21 cellular contexts compared by ENCODE assay signal in the genomic region with DNA sequence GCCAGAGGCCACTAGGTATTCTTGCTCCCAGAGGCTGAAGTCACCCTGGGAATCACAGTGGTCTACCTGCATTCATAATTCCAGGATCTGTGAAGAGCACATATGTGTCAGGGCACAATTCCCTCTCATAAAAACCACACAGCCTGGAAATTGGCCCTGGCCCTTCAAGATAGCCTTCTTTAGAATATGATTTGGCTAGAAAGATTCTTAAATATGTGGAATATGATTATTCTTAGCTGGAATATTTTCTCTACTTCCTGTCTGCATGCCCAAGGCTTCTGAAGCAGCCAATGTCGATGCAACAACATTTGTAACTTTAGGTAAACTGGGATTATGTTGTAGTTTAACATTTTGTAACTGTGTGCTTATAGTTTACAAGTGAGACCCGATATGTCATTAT. TPM values are rescaled to one million over a fixed set of nuclear protein-coding genes. Genes with fewer than 3 reads are reported as not detected.
"Had no signal": no experiment of that assay in that cellular context is flagged by ENCODE, and none has a peak within 500 bp of the region (broad histone marks: within the 10 kb centered on the region; RNA-seq: fewer than 3 reads in every experiment).

No MANE protein-coding gene starts in this region.

- H3K27ac Mint-ChIP-seq: activated CD4-positive, alpha-beta memory T cell treated with anti-CD3 and anti-CD28 coated beads for 36 hours; activated naive CD4-positive, alpha-beta T cell treated with anti-CD3 and anti-CD28 coated beads, Interleukin-2, amount 10 ng/mL, durations not matched to agents 7 days and 5 days; effector memory CD8-positive, alpha-beta T cell; natural killer cell treated with Interleukin-12 subunit alpha and Interleukin-12 subunit beta and Interleukin-15 and Interleukin-18, amount 100 ng/mL, for 72 hours had no signal

- ATAC-seq: effector memory CD8-positive, alpha-beta T cell; gastroesophageal sphincter; left cardiac atrium; pancreas; psoas muscle; stimulated activated naive CD8-positive, alpha-beta T cell treated with anti-CD3 and anti-CD28 coated beads, Interleukin-15, Interleukin-2, amounts not matched to agents 100 U/mL and 50 U/mL, for 24 hours had no signal

- H3K9me3 Mint-ChIP-seq: activated CD4-positive, alpha-beta memory T cell treated with anti-CD3 and anti-CD28 coated beads for 36 hours; activated naive CD4-positive, alpha-beta T cell treated with anti-CD3 and anti-CD28 coated beads, Interleukin-2, amount 10 ng/mL, durations not matched to agents 7 days and 5 days; effector memory CD8-positive, alpha-beta T cell; natural killer cell treated with Interleukin-12 subunit alpha and Interleukin-12 subunit beta and Interleukin-15 and Interleukin-18, amount 100 ng/mL, for 72 hours had no signal

- H3K27me3 Mint-ChIP-seq: activated CD4-positive, alpha-beta memory T cell treated with anti-CD3 and anti-CD28 coated beads for 36 hours; activated naive CD4-positive, alpha-beta T cell treated with anti-CD3 and anti-CD28 coated beads, Interleukin-2, amount 10 ng/mL, durations not matched to agents 7 days and 5 days; effector memory CD8-positive, alpha-beta T cell; natural killer cell treated with Interleukin-12 subunit alpha and Interleukin-12 subunit beta and Interleukin-15 and Interleukin-18, amount 100 ng/mL, for 72 hours had no signal

- H3K4me3 Mint-ChIP-seq: activated CD4-positive, alpha-beta memory T cell treated with anti-CD3 and anti-CD28 coated beads for 36 hours; activated naive CD4-positive, alpha-beta T cell treated with anti-CD3 and anti-CD28 coated beads, Interleukin-2, amount 10 ng/mL, durations not matched to agents 7 days and 5 days; effector memory CD8-positive, alpha-beta T cell; natural killer cell treated with Interleukin-12 subunit alpha and Interleukin-12 subunit beta and Interleukin-15 and Interleukin-18, amount 100 ng/mL, for 72 hours had no signal

- H3K4me1 ChIP-seq: esophagus squamous epithelium, gastroesophageal sphincter, pancreas, psoas muscle, right atrium auricular region had no signal

- H3K9me3 ChIP-seq: esophagus squamous epithelium, gastroesophageal sphincter, pancreas, psoas muscle, right atrium auricular region had no signal

- H3K36me3 ChIP-seq: esophagus squamous epithelium, gastroesophageal sphincter, pancreas, right atrium auricular region had no signal

- H3K27me3 ChIP-seq: esophagus squamous epithelium, gastroesophageal sphincter, pancreas, right atrium auricular region had no signal

- DNase-seq: activated CD4-positive, alpha-beta memory T cell treated with anti-CD3 and anti-CD28 coated beads for 36 hours; activated CD4-positive, alpha-beta T cell treated with anti-CD3 and anti-CD28 coated beads for 48 hours; activated effector memory CD4-positive, alpha-beta T cell treated with anti-CD3 and anti-CD28 coated beads, Interleukin-2, amount 50 U/mL, for 16 hours; activated naive CD4-positive, alpha-beta T cell treated with anti-CD3 and anti-CD28 coated beads, Interleukin-2, amount 10 ng/mL, durations not matched to agents 7 days and 5 days; effector memory CD8-positive, alpha-beta T cell; esophagus squamous epithelium; head of caudate nucleus; islet precursor cell; left cardiac atrium; midbrain; pancreas; psoas muscle; stimulated activated CD4-positive, alpha-beta T cell treated with anti-CD3 and anti-CD28 coated beads, Interleukin-4, amount 100 ng/mL, for 4 hours; stimulated activated naive CD8-positive, alpha-beta T cell treated with anti-CD3 and anti-CD28 coated beads, Interleukin-15, Interleukin-2, amounts not matched to agents 100 U/mL and 50 U/mL, for 24 hours had no signal

- H3K27ac ChIP-seq: esophagus squamous epithelium, gastroesophageal sphincter, pancreas, psoas muscle, right atrium auricular region had no signal

- H3K4me3 ChIP-seq: esophagus squamous epithelium, gastroesophageal sphincter, pancreas, psoas muscle, right atrium auricular region had no signal

RNA-seq across cellular contexts. Expression of gene ICOS, which starts 24.2 kb away (rescaled TPM):
- total RNA-seq: bronchial epithelial cell, cerebellum, dermis microvascular lymphatic vessel endothelial cell, endothelial cell of umbilical vein, psoas muscle, right atrium auricular region had no signal
- polyA plus RNA-seq: endothelial cell of umbilical vein, pancreas had no signal
